In genomic region chr11:90323289-90323688, GRCh38 we compare ENCODE assay signal across 28 cellular contexts.
"Had no signal": no experiment of that assay in that cellular context is flagged by ENCODE, and none has a peak within 500 bp of the region (broad histone marks: within the 10 kb centered on the region; RNA-seq: fewer than 3 reads in every experiment).

No MANE protein-coding gene starts in this region.

- H3K4me1 ChIP-seq: colonic mucosa, esophagus muscularis mucosa, esophagus squamous epithelium, foreskin keratinocyte, gastrocnemius medialis, gastroesophageal sphincter, heart left ventricle, heart right ventricle had no signal

- DNase-seq: colonic mucosa; cortex of kidney; dermis blood vessel endothelial cell; dorsolateral prefrontal cortex; effector CD4-positive, alpha-beta T cell; effector CD8-positive, alpha-beta T cell; effector memory CD4-positive, alpha-beta T cell; effector memory CD8-positive, alpha-beta T cell; endodermal cell; erythroblast; esophagus squamous epithelium; foreskin fibroblast; foreskin keratinocyte; foreskin melanocyte; gastrocnemius medialis; glutamatergic neuron; head of caudate nucleus; heart left ventricle; heart right ventricle had no signal

- H3K9me3 ChIP-seq: colonic mucosa, esophagus squamous epithelium, gastrocnemius medialis, gastroesophageal sphincter had no signal

- ATAC-seq: effector memory CD8-positive, alpha-beta T cell; esophagus mucosa; foreskin keratinocyte; gastrocnemius medialis; gastroesophageal sphincter; heart left ventricle; heart right ventricle had no signal

- H3K36me3 ChIP-seq: colonic mucosa, esophagus muscularis mucosa, esophagus squamous epithelium, gastrocnemius medialis, gastroesophageal sphincter, heart left ventricle, heart right ventricle had no signal

- FAIRE-seq: colon, endometrium, endothelial cell of umbilical vein, frontal cortex had no signal

- H3K27ac ChIP-seq: colonic mucosa, coronary artery, dorsolateral prefrontal cortex, epithelial cell of prostate, esophagus muscularis mucosa, esophagus squamous epithelium, foreskin keratinocyte, gastrocnemius medialis, gastroesophageal sphincter, heart left ventricle, heart right ventricle had no signal

- H3K4me3 ChIP-seq: colonic mucosa, coronary artery, dorsolateral prefrontal cortex, esophagus muscularis mucosa, esophagus squamous epithelium, gastrocnemius medialis, gastroesophageal sphincter, heart left ventricle, heart right ventricle had no signal

- H3K27me3 ChIP-seq: colonic mucosa, dorsolateral prefrontal cortex, esophagus muscularis mucosa, esophagus squamous epithelium, foreskin keratinocyte, gastrocnemius medialis, gastroesophageal sphincter, heart left ventricle, heart right ventricle had no signal
